Comparison of ENCODE assay signal across 14 cellular contexts in the genomic region with DNA sequence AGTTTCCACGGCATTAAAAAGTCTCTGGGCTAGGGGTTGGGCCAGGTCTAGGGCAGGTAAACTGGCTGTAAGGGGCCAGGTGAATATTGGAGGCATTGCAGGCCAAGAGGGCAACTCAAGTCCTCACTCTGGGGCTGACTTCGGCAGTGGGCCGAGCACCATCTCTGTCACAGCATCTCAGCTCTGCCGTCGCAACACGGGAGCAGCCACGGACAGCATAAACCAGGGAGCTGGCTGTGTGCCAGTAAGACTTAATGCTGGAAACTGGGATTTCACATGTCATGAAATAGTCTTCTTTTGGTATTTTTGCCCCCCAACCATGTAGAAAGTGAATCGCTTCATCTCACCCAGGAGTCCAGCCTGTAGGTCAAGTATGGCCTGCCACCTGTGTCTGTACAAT. TPM values are rescaled to one million over a fixed set of nuclear protein-coding genes. Genes with fewer than 3 reads are reported as not detected.
DNase-seq lines count a peak whose midpoint lies in the region; ATAC-seq and TF ChIP-seq lines count a peak whose summit lies in the region.
"Had no signal": no experiment of that assay in that cellular context is flagged by ENCODE, and none has a peak within 500 bp of the region (broad histone marks: within the 10 kb centered on the region; RNA-seq: fewer than 3 reads in every experiment).

No MANE protein-coding gene starts in this region.

- peak overlapping the region; percentile 29 for H3K27ac Mint-ChIP-seq in activated T-cell treated with anti-CD3 and anti-CD28 coated beads, Interleukin-2, amount 50 U/mL, for 24 hours
- H3K27ac Mint-ChIP-seq in stimulated activated naive CD8-positive, alpha-beta T cell treated with anti-CD3 and anti-CD28 coated beads, Interleukin-15, Interleukin-2, amounts not matched to agents 100 ng/mL and 50 ng/mL, for 24 hours = peak overlapping the region; percentile 68
- H3K27ac Mint-ChIP-seq in glutamatergic neuron (ENCODE audit: unreplicated experiment) = peak overlapping the region; percentile 48
- no peak overlapping the region for H3K27ac Mint-ChIP-seq in CD4-positive, alpha-beta T cell
- H3K27ac Mint-ChIP-seq: CD4-positive, CD25-positive, alpha-beta regulatory T cell had no signal

- H3K9me3 Mint-ChIP-seq in activated T-cell treated with anti-CD3 and anti-CD28 coated beads, Interleukin-2, amount 50 U/mL, for 24 hours = no peaks in the 10 kb centered on the region
- no peaks in the 10 kb centered on the region for H3K9me3 Mint-ChIP-seq in stimulated activated naive CD8-positive, alpha-beta T cell treated with anti-CD3 and anti-CD28 coated beads, Interleukin-15, Interleukin-2, amounts not matched to agents 100 ng/mL and 50 ng/mL, for 24 hours
- H3K9me3 Mint-ChIP-seq in glutamatergic neuron (ENCODE audit: unreplicated experiment) = peaks cover 13% of the 10 kb centered on the region
- H3K9me3 Mint-ChIP-seq in CD4-positive, alpha-beta T cell = no peaks in the 10 kb centered on the region
- H3K9me3 Mint-ChIP-seq: CD4-positive, CD25-positive, alpha-beta regulatory T cell had no signal

- H3K27ac ChIP-seq in spleen (no peak overlapping the region), adrenal gland (no peak overlapping the region)
- H3K27ac ChIP-seq in CD4-positive, alpha-beta T cell (ENCODE audit: low read depth, low read length) = no peak overlapping the region

- no peak for DNase-seq in activated T-cell treated with anti-CD3 and anti-CD28 coated beads, Interleukin-2, amount 50 U/mL, for 24 hours
- DNase-seq in activated T-cell treated with anti-CD3 and anti-CD28 coated beads, Interleukin-2, amount 50 U/mL, for 1 hour = no peak
- no peak for DNase-seq in stimulated activated naive CD8-positive, alpha-beta T cell treated with anti-CD3 and anti-CD28 coated beads, Interleukin-15, Interleukin-2, amounts not matched to agents 100 U/mL and 50 U/mL, for 24 hours
- DNase-seq in glutamatergic neuron (no peak), spleen (peak; percentile 61), adrenal gland (no peak)
- no peak for DNase-seq in CD4-positive, alpha-beta T cell
- DNase-seq: ACHN; BE2C; C1 segment of cervical spinal cord; Caco-2; CD4-positive, CD25-positive, alpha-beta regulatory T cell had no signal

- H3K27me3 ChIP-seq in spleen (replicated peaks in 1 of 7) (no peaks in the 10 kb centered on the region), adrenal gland (no peaks in the 10 kb centered on the region)
- no peaks in the 10 kb centered on the region for H3K27me3 ChIP-seq in CD4-positive, alpha-beta T cell (ENCODE audit: control insufficient read depth, insufficient read depth, low read length)
- H3K27me3 ChIP-seq: BE2C had no signal

- intact Hi-C loops in spleen (cut with DNase I; ENCODE audit: low total_unique reads) = no loop called here
- intact Hi-C loops in adrenal gland (cut with DNase I) = no loop called here
- intact Hi-C loops in CD4-positive, alpha-beta T cell (cut with DNase I, micrococcal nuclease) = no loop called here

- H3K36me3 Mint-ChIP-seq in activated T-cell treated with anti-CD3 and anti-CD28 coated beads, Interleukin-2, amount 50 U/mL, for 24 hours (ENCODE audit: low read depth) = peaks cover 99% of the 10 kb centered on the region
- H3K36me3 Mint-ChIP-seq in stimulated activated naive CD8-positive, alpha-beta T cell treated with anti-CD3 and anti-CD28 coated beads, Interleukin-15, Interleukin-2, amounts not matched to agents 100 ng/mL and 50 ng/mL, for 24 hours (ENCODE audit: low read depth) = peaks cover 78% of the 10 kb centered on the region
- H3K36me3 Mint-ChIP-seq in glutamatergic neuron (ENCODE audit: unreplicated experiment) = peaks cover 2% of the 10 kb centered on the region
- peaks cover 69% of the 10 kb centered on the region for H3K36me3 Mint-ChIP-seq in CD4-positive, alpha-beta T cell (ENCODE audit: low read depth)

- peaks cover 0 to 33% (median 0%) of the 10 kb centered on the region in 6 donors for H3K4me1 ChIP-seq in spleen
- no peaks in the 10 kb centered on the region for H3K4me1 ChIP-seq in adrenal gland (replicated peaks in 1 of 2)
- H3K4me1 ChIP-seq: BE2C, Caco-2, HAP-1 had no signal

- H3K4me1 Mint-ChIP-seq in activated T-cell treated with anti-CD3 and anti-CD28 coated beads, Interleukin-2, amount 50 U/mL, for 24 hours (ENCODE audit: low read depth) = peaks cover 37% of the 10 kb centered on the region
- peaks cover 34% of the 10 kb centered on the region for H3K4me1 Mint-ChIP-seq in stimulated activated naive CD8-positive, alpha-beta T cell treated with anti-CD3 and anti-CD28 coated beads, Interleukin-15, Interleukin-2, amounts not matched to agents 100 ng/mL and 50 ng/mL, for 24 hours (ENCODE audit: low read depth)
- peaks cover 29% of the 10 kb centered on the region for H3K4me1 Mint-ChIP-seq in glutamatergic neuron (ENCODE audit: low read depth, unreplicated experiment)
- H3K4me1 Mint-ChIP-seq in CD4-positive, alpha-beta T cell (ENCODE audit: low read depth) = peaks cover 9% of the 10 kb centered on the region

- no peak for ATAC-seq in stimulated activated naive CD8-positive, alpha-beta T cell treated with anti-CD3 and anti-CD28 coated beads, Interleukin-15, Interleukin-2, amounts not matched to agents 100 U/mL and 50 U/mL, for 24 hours
- ATAC-seq in CD4-positive, alpha-beta T cell (ENCODE audit: poor library complexity) = no peak

- POLR2A ChIA-PET in CD4-positive, alpha-beta T cell (lab: Charles Lee) = no interaction called here

- CTCF ChIA-PET in CD4-positive, alpha-beta T cell (lab: Charles Lee) = no interaction called here

- WGBS in spleen, 5 donors = 92 to 97% (median 96%) methylated on average over 8 of the region's 8 CpGs
- 97 to 100% (median 97%) methylated on average over 4 to 8 of the region's 8 CpGs for WGBS in adrenal gland, 4 donors

- no peaks in the 10 kb centered on the region for H3K9me3 ChIP-seq in spleen
- H3K9me3 ChIP-seq in adrenal gland (replicated peaks in 1 of 3) = no peaks in the 10 kb centered on the region
- no peaks in the 10 kb centered on the region for H3K9me3 ChIP-seq in CD4-positive, alpha-beta T cell (ENCODE audit: control insufficient read depth, low read length)
- H3K9me3 ChIP-seq: BE2C, Caco-2, HAP-1 had no signal

- no peak overlapping the region for H3K4me3 Mint-ChIP-seq in activated T-cell treated with anti-CD3 and anti-CD28 coated beads, Interleukin-2, amount 50 U/mL, for 24 hours
- H3K4me3 Mint-ChIP-seq in stimulated activated naive CD8-positive, alpha-beta T cell treated with anti-CD3 and anti-CD28 coated beads, Interleukin-15, Interleukin-2, amounts not matched to agents 100 ng/mL and 50 ng/mL, for 24 hours = no peak overlapping the region
- no peak overlapping the region for H3K4me3 Mint-ChIP-seq in glutamatergic neuron (ENCODE audit: unreplicated experiment)
- H3K4me3 Mint-ChIP-seq in CD4-positive, alpha-beta T cell = no peak overlapping the region
- H3K4me3 Mint-ChIP-seq: CD4-positive, CD25-positive, alpha-beta regulatory T cell had no signal

- H3K4me3 ChIP-seq in spleen = no peak overlapping the region
- no peak overlapping the region for H3K4me3 ChIP-seq in adrenal gland
- H3K4me3 ChIP-seq: HAP-1 had no signal

- TF ChIP-seq POLR2A in spleen (IDR thresholded peaks at IDR 0.05) = no peak
- TF ChIP-seq POLR2A in adrenal gland (IDR thresholded peaks at IDR 0.05) = no peak

- H3K36me3 ChIP-seq in spleen (peaks cover 0 to 100% (median 87%) of the 10 kb centered on the region in 6 donors), adrenal gland (replicated peaks in 1 of 2) (peaks cover 0 to 69% of the 10 kb centered on the region in 2 donors)
- H3K36me3 ChIP-seq: BE2C, HAP-1 had no signal

- TF ChIP-seq CTCF in glutamatergic neuron (IDR thresholded peaks at IDR 0.05; ENCODE audit: partially characterized antibody, unreplicated experiment) (no peak), spleen (IDR thresholded peaks at IDR 0.05 in 8 of 11, conservative IDR thresholded peaks at IDR 0.05 in 3 of 11) (no peak), adrenal gland (IDR thresholded peaks at IDR 0.05) (no peak)
- no peak for TF ChIP-seq CTCF in CD4-positive, alpha-beta T cell (IDR thresholded peaks at IDR 0.05)

- H3K27me3 Mint-ChIP-seq in activated T-cell treated with anti-CD3 and anti-CD28 coated beads, Interleukin-2, amount 50 U/mL, for 24 hours = no peaks in the 10 kb centered on the region
- no peaks in the 10 kb centered on the region for H3K27me3 Mint-ChIP-seq in stimulated activated naive CD8-positive, alpha-beta T cell treated with anti-CD3 and anti-CD28 coated beads, Interleukin-15, Interleukin-2, amounts not matched to agents 100 ng/mL and 50 ng/mL, for 24 hours
- H3K27me3 Mint-ChIP-seq in glutamatergic neuron (ENCODE audit: unreplicated experiment) = peaks cover 9% of the 10 kb centered on the region
- no peaks in the 10 kb centered on the region for H3K27me3 Mint-ChIP-seq in CD4-positive, alpha-beta T cell
- H3K27me3 Mint-ChIP-seq: CD4-positive, CD25-positive, alpha-beta regulatory T cell had no signal

RNA-seq across cellular contexts. Expression of gene LGALS9, which starts 12.6 kb away (rescaled TPM):
- total RNA-seq in glutamatergic neuron (ENCODE audit: unreplicated experiment) = 6.5 TPM
- total RNA-seq in spleen = 100 to 1,000 TPM; 187 to 309 (median 252) TPM
- 100 to 1,000 TPM; 162 to 202 (median 198) TPM for polyA plus RNA-seq in spleen
- total RNA-seq in adrenal gland = 10 to 100 TPM; 22.0 to 87.7 (median 50.8) TPM
- 10 to 100 TPM; 33.8 to 74.3 (median 39.0) TPM for polyA plus RNA-seq in adrenal gland
- total RNA-seq in CD4-positive, alpha-beta T cell = 10 to 100 TPM; 38.3 to 39.8 TPM
